19 cellular contexts compared by ENCODE assay signal in genomic region chrX:38986586-38986985, GRCh38.
A peak's percentile ranks its signal among the peaks of the same experiment; 100 is the strongest.
DNase-seq lines count a peak whose midpoint lies in the region; ATAC-seq and TF ChIP-seq lines count a peak whose summit lies in the region.
"Had no signal": no experiment of that assay in that cellular context is flagged by ENCODE, and none has a peak within 500 bp of the region (broad histone marks: within the 10 kb centered on the region; RNA-seq: fewer than 3 reads in every experiment).

No MANE protein-coding gene starts in this region.

- H3K9me3 ChIP-seq in PC-3 (ENCODE audit: low read length): no peaks in the 10 kb centered on the region
- H3K9me3 ChIP-seq: heart left ventricle, right lobe of liver had no signal

- H2AFZ ChIP-seq in GM23338 (no peak overlapping the region), PC-3 (ENCODE audit: low read length) (no peak overlapping the region)

- no peak overlapping the region for H3K27ac ChIP-seq in GM23338 (ENCODE audit: low read depth)
- H3K27ac ChIP-seq in PC-3 (ENCODE audit: low read length): 0 out of 2 replicates have a peak overlapping the region, but pooled peaks have one; percentile 18
- H3K27ac ChIP-seq: heart left ventricle, right lobe of liver had no signal

- peaks cover 2% of the 10 kb centered on the region for H3K27me3 Mint-ChIP-seq in GM23338 (ENCODE audit: insufficient read depth, low read depth, poor library complexity)
- H3K27me3 Mint-ChIP-seq in type B pancreatic cell: no peaks in the 10 kb centered on the region
- no peaks in the 10 kb centered on the region for H3K27me3 Mint-ChIP-seq in mesothelial cell of epicardium (ENCODE audit: low read depth)
- H3K27me3 Mint-ChIP-seq: CD4-positive, alpha-beta T cell had no signal

- intact Hi-C loops in PC-3 (cut with micrococcal nuclease): loop anchor here (5.0 kb wide), 1 partner anchor 234 kb away; no protein-coding TSS in a partner anchor

- POLR2A ChIA-PET in PC-3 (lab: Charles Lee; ENCODE audit: unreplicated experiment): no interaction called here

- H3K9ac ChIP-seq in PC-3 (ENCODE audit: low read length): no peak overlapping the region

- no peaks in the 10 kb centered on the region for H3K36me3 Mint-ChIP-seq in GM23338 (ENCODE audit: low read depth)
- no peaks in the 10 kb centered on the region for H3K36me3 Mint-ChIP-seq in type B pancreatic cell
- no peaks in the 10 kb centered on the region for H3K36me3 Mint-ChIP-seq in mesothelial cell of epicardium
- H3K36me3 Mint-ChIP-seq: activated naive CD4-positive, alpha-beta T cell treated with anti-CD3 and anti-CD28 coated beads, Interleukin-2, amount 50 U/mL, for 72 hours; stimulated activated naive B cell treated with anti-CD40 and anti-IgM and Interleukin-4, amounts not matched to agents 10 μg/mL and 1 μg/mL and 100 μg/mL, for 72 hours had no signal

- peak in 1 of 2 experiments; percentile 34; a peak in 2 of 4 replicates for TF ChIP-seq CTCF in GM23338 (conservative IDR thresholded peaks at IDR 0.05; ENCODE audit: low read depth in 2 of 2)
- TF ChIP-seq CTCF in PC-3 (conservative IDR thresholded peaks at IDR 0.05; ENCODE audit: low read depth, low read length): no peak
- TF ChIP-seq CTCF in fibroblast of villous mesenchyme (IDR thresholded peaks at IDR 0.05; ENCODE audit: insufficient read depth, low read depth, low read length): peak; percentile 2
- TF ChIP-seq CTCF in type B pancreatic cell (conservative IDR thresholded peaks at IDR 0.05): peak; percentile 17
- TF ChIP-seq CTCF in mesothelial cell of epicardium (IDR thresholded peaks at IDR 0.05; ENCODE audit: unreplicated experiment): no peak

- no peak overlapping the region for H3K4me3 Mint-ChIP-seq in GM23338
- H3K4me3 Mint-ChIP-seq in type B pancreatic cell: no peak overlapping the region
- H3K4me3 Mint-ChIP-seq in mesothelial cell of epicardium: no peak overlapping the region
- H3K4me3 Mint-ChIP-seq: CD4-positive, alpha-beta T cell; stimulated activated naive B cell treated with anti-CD40 and anti-IgM and Interleukin-4, amounts not matched to agents 10 μg/mL and 1 μg/mL and 100 μg/mL, for 72 hours had no signal

- H3F3A ChIP-seq in GM23338 (replicated peaks; ENCODE audit: low read depth): no peaks in the 10 kb centered on the region
- H3F3A ChIP-seq in PC-3 (ENCODE audit: low read length, unreplicated experiment): no peaks in the 10 kb centered on the region

- H3K79me2 ChIP-seq in GM23338 (replicated peaks; ENCODE audit: insufficient read depth) (no peaks in the 10 kb centered on the region), PC-3 (ENCODE audit: low read length) (no peaks in the 10 kb centered on the region)

- H3K27me3 ChIP-seq in GM23338 (ENCODE audit: insufficient read depth): no peaks in the 10 kb centered on the region
- no peaks in the 10 kb centered on the region for H3K27me3 ChIP-seq in PC-3 (ENCODE audit: low read length)
- H3K27me3 ChIP-seq: right lobe of liver had no signal

- CTCF ChIA-PET in PC-3 (lab: Charles Lee): interaction anchor here (0.6 kb wide), 1 partner anchor 322 kb away, joined by 3 read pairs; no protein-coding TSS in a partner anchor

- H3K36me3 ChIP-seq in GM23338 (ENCODE audit: insufficient read depth) (no peaks in the 10 kb centered on the region), PC-3 (ENCODE audit: low read depth, low read length) (no peaks in the 10 kb centered on the region)
- H3K36me3 ChIP-seq: heart left ventricle, right lobe of liver had no signal

- H3K9me2 ChIP-seq in GM23338 (ENCODE audit: insufficient read depth) (no peaks in the 10 kb centered on the region), PC-3 (replicated peaks; ENCODE audit: low read length) (no peaks in the 10 kb centered on the region)

- ATAC-seq in GM23338: peak; percentile 72
- ATAC-seq in PC-3: no peak
- no peak for ATAC-seq in GM21381 (IDR thresholded peaks at IDR 0.05; ENCODE audit: unreplicated experiment)
- ATAC-seq: activated naive CD4-positive, alpha-beta T cell treated with anti-CD3 and anti-CD28 coated beads, Interleukin-2, amount 50 U/mL, for 72 hours; heart left ventricle; stimulated activated naive B cell treated with anti-CD40 and anti-IgM and Interleukin-4, amounts not matched to agents 10 μg/mL and 1 μg/mL and 100 μg/mL, for 72 hours had no signal

- no peak overlapping the region for H3K4me3 ChIP-seq in GM23338
- H3K4me3 ChIP-seq in PC-3 (ENCODE audit: low read length): no peak overlapping the region
- H3K4me3 ChIP-seq in fibroblast of villous mesenchyme (ENCODE audit: low read depth, low read length): no peak overlapping the region
- H3K4me3 ChIP-seq: heart left ventricle, right lobe of liver had no signal

- peak; percentile 35 for DNase-seq in GM23338 (ENCODE audit: low spot score)
- DNase-seq in PC-3: no peak
- DNase-seq in fibroblast of villous mesenchyme (ENCODE audit: low read depth): no peak
- no peak for DNase-seq in type B pancreatic cell (ENCODE audit: extremely low spot score, unreplicated experiment)
- DNase-seq in HuH-7.5 (ENCODE audit: low spot score): no peak
- DNase-seq in mesothelial cell of epicardium (ENCODE audit: low spot score in 2 of 2, unreplicated experiment in 2 of 2): no peak
- DNase-seq: activated CD4-positive, CD25-positive, alpha-beta regulatory T cell treated with anti-CD3 and anti-CD28 coated beads, Interleukin-2, amount 50 U/mL, for 72 hours; activated T-cell treated with anti-CD3 and anti-CD28 coated beads for 4 hours; CD4-positive, alpha-beta T cell; effector CD4-positive, alpha-beta T cell; heart left ventricle; NCI-H1092 treated with DMSO at 0.1 percent for 48 hours; NCI-H1930; right lobe of liver; SIG-M5; stimulated activated CD4-positive, alpha-beta T cell treated with anti-CD3 and anti-CD28 coated beads, Interleukin-4, amount 100 ng/mL, for 4 hours; stimulated activated naive B cell treated with anti-CD40 and anti-IgM and Interleukin-4, amounts not matched to agents 10 μg/mL and 1 μg/mL and 100 μg/mL, for 72 hours had no signal

- H3K4me1 ChIP-seq in GM23338 (ENCODE audit: insufficient read depth) (no peaks in the 10 kb centered on the region), PC-3 (ENCODE audit: insufficient read depth, low read length) (peaks cover 21% of the 10 kb centered on the region)
- H3K4me1 ChIP-seq: heart left ventricle had no signal

- H3K4me1 Mint-ChIP-seq in GM23338 (peaks cover 9% of the 10 kb centered on the region), type B pancreatic cell (ENCODE audit: unreplicated experiment) (no peaks in the 10 kb centered on the region), mesothelial cell of epicardium (peaks cover 10% of the 10 kb centered on the region)

- BruUV-seq in PC-3 (replicated peaks; lab: Mats Ljungman, UMichigan): no TSS peak

- H3K27ac Mint-ChIP-seq in GM23338 (no peak overlapping the region), type B pancreatic cell (no peak overlapping the region), mesothelial cell of epicardium (no peak overlapping the region)
- H3K27ac Mint-ChIP-seq: activated naive CD4-positive, alpha-beta T cell treated with anti-CD3 and anti-CD28 coated beads, Interleukin-2, amount 50 U/mL, for 72 hours; CD4-positive, alpha-beta T cell; stimulated activated naive B cell treated with anti-CD40 and anti-IgM and Interleukin-4, amounts not matched to agents 10 μg/mL and 1 μg/mL and 100 μg/mL, for 72 hours had no signal

- H3K9me3 Mint-ChIP-seq in GM23338 (no peaks in the 10 kb centered on the region; the same call in 2 of the 3 replicates), type B pancreatic cell (peaks cover 8% of the 10 kb centered on the region), mesothelial cell of epicardium (peaks cover 30% of the 10 kb centered on the region)
- H3K9me3 Mint-ChIP-seq: activated naive CD4-positive, alpha-beta T cell treated with anti-CD3 and anti-CD28 coated beads, Interleukin-2, amount 50 U/mL, for 72 hours; CD4-positive, alpha-beta T cell; stimulated activated naive B cell treated with anti-CD40 and anti-IgM and Interleukin-4, amounts not matched to agents 10 μg/mL and 1 μg/mL and 100 μg/mL, for 72 hours had no signal

- H4K20me1 ChIP-seq in GM23338 (replicated peaks; ENCODE audit: insufficient read depth): no peaks in the 10 kb centered on the region
- no peaks in the 10 kb centered on the region for H4K20me1 ChIP-seq in PC-3 (ENCODE audit: low read length)

- no peak overlapping the region for H3K4me2 ChIP-seq in GM23338
- H3K4me2 ChIP-seq in PC-3 (ENCODE audit: low read length): no peak overlapping the region

TF ChIP-seq in GM23338, 12 proteins besides CTCF, POLR2A, EP300 and RAD21:
- TF ChIP-seq CREB1 (CRISPR knock-in tag; IDR thresholded peaks at IDR 0.05; ENCODE audit: low read depth) (no peak), EZH2 (IDR thresholded peaks at IDR 0.05; ENCODE audit: low read depth, unreplicated experiment) (no peak), POLR2AphosphoS5 (IDR thresholded peaks at IDR 0.05; ENCODE audit: low read depth) (no peak), ZNF114 (CRISPR knock-in tag; IDR thresholded peaks at IDR 0.05) (no peak)
- TF ChIP-seq, protein P1, sequence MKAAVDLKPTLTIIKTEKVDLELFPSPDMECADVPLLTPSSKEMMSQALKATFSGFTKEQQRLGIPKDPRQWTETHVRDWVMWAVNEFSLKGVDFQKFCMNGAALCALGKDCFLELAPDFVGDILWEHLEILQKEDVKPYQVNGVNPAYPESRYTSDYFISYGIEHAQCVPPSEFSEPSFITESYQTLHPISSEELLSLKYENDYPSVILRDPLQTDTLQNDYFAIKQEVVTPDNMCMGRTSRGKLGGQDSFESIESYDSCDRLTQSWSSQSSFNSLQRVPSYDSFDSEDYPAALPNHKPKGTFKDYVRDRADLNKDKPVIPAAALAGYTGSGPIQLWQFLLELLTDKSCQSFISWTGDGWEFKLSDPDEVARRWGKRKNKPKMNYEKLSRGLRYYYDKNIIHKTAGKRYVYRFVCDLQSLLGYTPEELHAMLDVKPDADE (IDR thresholded peaks at IDR 0.05): no peak

Comparison
In these comparisons a context has a peak if more than half of its experiments do, and no peak if none do; other contexts are left out.
1. CTCF ChIP-seq: peak in fibroblast of villous mesenchyme (single experiment) and type B pancreatic cell (single experiment); none in PC-3 (single experiment) and mesothelial cell of epicardium (single experiment).